In genomic region chr14:38696925-38697324, GRCh38 we compare ENCODE assay signal across 8 cellular contexts.
"Had no signal": no experiment of that assay in that cellular context is flagged by ENCODE, and none has a peak within 500 bp of the region (broad histone marks: within the 10 kb centered on the region; RNA-seq: fewer than 3 reads in every experiment).

No MANE protein-coding gene starts in this region.

- H3K27me3 Mint-ChIP-seq: IgD-negative memory B cell had no signal

- FAIRE-seq: HTR-8/SVneo, K562 had no signal

- H3K4me2 ChIP-seq: KMS-11 had no signal

- H3K36me3 Mint-ChIP-seq: IgD-negative memory B cell had no signal

- H3K4me3 ChIP-seq: K562 had no signal

- H3K4me1 Mint-ChIP-seq: IgD-negative memory B cell had no signal

- H3K27ac ChIP-seq: HL-60, KMS-11 had no signal

- H3K9ac ChIP-seq: KMS-11 had no signal

- ATAC-seq: K562 had no signal

- H3K4me3 Mint-ChIP-seq: IgD-negative memory B cell had no signal

- DNase-seq: IMR-90, KBM-7, KG1 had no signal
